Comparison of ENCODE assay signal across 1 cellular context in genomic region chr9:16873131-16873787, GRCh38.
TF ChIP-seq lines count a peak whose summit lies in the region.

No MANE protein-coding gene starts in this region.

TF ChIP-seq in SK-N-SH treated with all-trans-retinoic acid at 6 μM for 48 hours, 23 proteins besides CTCF, POLR2A, EP300 and RAD21 (continued from another document):
- TF ChIP-seq, protein P1, sequence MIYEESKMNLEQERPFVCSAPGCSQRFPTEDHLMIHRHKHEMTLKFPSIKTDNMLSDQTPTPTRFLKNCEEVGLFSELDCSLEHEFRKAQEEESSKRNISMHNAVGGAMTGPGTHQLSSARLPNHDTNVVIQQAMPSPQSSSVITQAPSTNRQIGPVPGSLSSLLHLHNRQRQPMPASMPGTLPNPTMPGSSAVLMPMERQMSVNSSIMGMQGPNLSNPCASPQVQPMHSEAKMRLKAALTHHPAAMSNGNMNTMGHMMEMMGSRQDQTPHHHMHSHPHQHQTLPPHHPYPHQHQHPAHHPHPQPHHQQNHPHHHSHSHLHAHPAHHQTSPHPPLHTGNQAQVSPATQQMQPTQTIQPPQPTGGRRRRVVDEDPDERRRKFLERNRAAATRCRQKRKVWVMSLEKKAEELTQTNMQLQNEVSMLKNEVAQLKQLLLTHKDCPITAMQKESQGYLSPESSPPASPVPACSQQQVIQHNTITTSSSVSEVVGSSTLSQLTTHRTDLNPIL (CRISPR knock-in tag; IDR thresholded peaks at IDR 0.05; ENCODE audit: low read depth): no peak
- TF ChIP-seq RARB (CRISPR knock-in tag; IDR thresholded peaks at IDR 0.05) (no peak), ZFP30 (CRISPR knock-in tag; IDR thresholded peaks at IDR 0.05) (no peak), ZNF8 (CRISPR knock-in tag; IDR thresholded peaks at IDR 0.05) (no peak), CSDC2 (CRISPR knock-in tag; IDR thresholded peaks at IDR 0.05) (no peak), TCF4 (CRISPR knock-in tag; IDR thresholded peaks at IDR 0.05; ENCODE audit: borderline replicate concordance) (no peak), BACH2 (CRISPR knock-in tag; IDR thresholded peaks at IDR 0.05; ENCODE audit: borderline replicate concordance) (no peak)
